In genomic region chr18:48152549-48152948, GRCh38 we compare ENCODE assay signal across 18 cellular contexts.
DNase-seq lines count a peak whose midpoint lies in the region; ATAC-seq, FAIRE-seq and TF ChIP-seq lines count a peak whose summit lies in the region.
"Had no signal": no experiment of that assay in that cellular context is flagged by ENCODE, and none has a peak within 500 bp of the region (broad histone marks: within the 10 kb centered on the region; RNA-seq: fewer than 3 reads in every experiment).

No MANE protein-coding gene starts in this region.

- DNase-seq in Right ventricle myocardium inferior (ENCODE audit: missing footprints) (no peak), right atrium auricular region (ENCODE audit: low spot score) (no peak), mammary epithelial cell (peak; percentile 81), hepatocyte (ENCODE audit: low spot score) (peak; percentile 71), testis (peak; percentile 4), cerebellum (ENCODE audit: low spot score) (no peak), kidney (no peak)
- no peak for DNase-seq in activated CD4-positive, alpha-beta T cell treated with anti-CD3 and anti-CD28 coated beads for 36 hours
- DNase-seq: ACHN; activated CD4-positive, CD25-positive, alpha-beta regulatory T cell; effector CD8-positive, alpha-beta T cell; MV-4-11; RPMI8226; substantia nigra had no signal

- POLR2A ChIA-PET in activated CD4-positive, alpha-beta T cell treated with anti-CD3 and anti-CD28 coated beads for 36 hours (lab: Charles Lee) = no interaction called here

- H3K9me3 Mint-ChIP-seq in activated CD4-positive, alpha-beta T cell treated with anti-CD3 and anti-CD28 coated beads for 36 hours (ENCODE audit: low read depth) = no peaks in the 10 kb centered on the region

- no peaks in the 10 kb centered on the region for H3K4me1 Mint-ChIP-seq in activated CD4-positive, alpha-beta T cell treated with anti-CD3 and anti-CD28 coated beads for 36 hours

- no peak overlapping the region for H3K27ac ChIP-seq in right atrium auricular region
- H3K27ac ChIP-seq in mammary epithelial cell (ENCODE audit: insufficient read depth, low read depth, low read length) = no peak overlapping the region
- peak overlapping the region; percentile 69 for H3K27ac ChIP-seq in hepatocyte
- no peak overlapping the region for H3K27ac ChIP-seq in testis
- no peak overlapping the region for H3K27ac ChIP-seq in kidney (ENCODE audit: low read depth in 2 of 2, low read length in 2 of 2)
- H3K27ac ChIP-seq: ovary had no signal

- no peaks in the 10 kb centered on the region for H3K36me3 Mint-ChIP-seq in activated CD4-positive, alpha-beta T cell treated with anti-CD3 and anti-CD28 coated beads for 36 hours (ENCODE audit: low read depth)
- H3K36me3 Mint-ChIP-seq: brain had no signal

- no peaks in the 10 kb centered on the region for H3K27me3 Mint-ChIP-seq in activated CD4-positive, alpha-beta T cell treated with anti-CD3 and anti-CD28 coated beads for 36 hours

- in situ Hi-C loops in mammary epithelial cell (cut with MboI; ENCODE audit: low sequenced_read_pairs in 2 of 2) = loop anchor here in 1 of 2 donors (10.0 kb wide), 1 partner anchor 108 kb away; no protein-coding TSS in a partner anchor

- H3K4me3 ChIP-seq in right atrium auricular region = no peak overlapping the region
- H3K4me3 ChIP-seq in mammary epithelial cell (replicated peaks in 1 of 3; ENCODE audit: insufficient read depth in 1 of 3, low read depth in 2 of 3, low read length in 3 of 3) = no peak overlapping the region
- no peak overlapping the region for H3K4me3 ChIP-seq in hepatocyte
- H3K4me3 ChIP-seq in testis = no peak overlapping the region
- H3K4me3 ChIP-seq in kidney (ENCODE audit: low read length in 2 of 2) = no peak overlapping the region
- H3K4me3 ChIP-seq: ovary had no signal

- H2AFZ ChIP-seq in mammary epithelial cell (ENCODE audit: low read depth, low read length) (no peak overlapping the region), hepatocyte (no peak overlapping the region)

- H3K9ac ChIP-seq in mammary epithelial cell (ENCODE audit: insufficient read depth, low read length) (no peak overlapping the region), kidney (ENCODE audit: low read length in 2 of 2) (no peak overlapping the region)

- H3K4me3 Mint-ChIP-seq in activated CD4-positive, alpha-beta T cell treated with anti-CD3 and anti-CD28 coated beads for 36 hours = no peak overlapping the region
- H3K4me3 Mint-ChIP-seq: brain had no signal

- H3K4me1 ChIP-seq in right atrium auricular region (no peaks in the 10 kb centered on the region), mammary epithelial cell (ENCODE audit: insufficient read depth, low read length) (peaks cover 47% of the 10 kb centered on the region), hepatocyte (ENCODE audit: insufficient read depth) (peaks cover 26% of the 10 kb centered on the region), testis (no peaks in the 10 kb centered on the region), kidney (ENCODE audit: control insufficient read depth in 1 of 2, insufficient read depth in 1 of 2, low read depth in 1 of 2, low read length in 2 of 2) (no peaks in the 10 kb centered on the region)

- H4K20me1 ChIP-seq in mammary epithelial cell (ENCODE audit: insufficient read depth, low read length) (no peaks in the 10 kb centered on the region), hepatocyte (ENCODE audit: insufficient read depth, poor library complexity, severe bottlenecking) (no peaks in the 10 kb centered on the region)

- CTCF ChIA-PET in mammary epithelial cell (lab: Charles Lee; ENCODE audit: low non-redundant PET) = no interaction called here
- CTCF ChIA-PET in activated CD4-positive, alpha-beta T cell treated with anti-CD3 and anti-CD28 coated beads for 36 hours (lab: Charles Lee) = no interaction called here

- ATAC-seq in Right ventricle myocardium inferior = peak; percentile 40
- ATAC-seq in activated CD4-positive, alpha-beta T cell treated with anti-CD3 and anti-CD28 coated beads for 36 hours = no peak

- no peak overlapping the region for H3K27ac Mint-ChIP-seq in activated CD4-positive, alpha-beta T cell treated with anti-CD3 and anti-CD28 coated beads for 36 hours

- H3K9me3 ChIP-seq in right atrium auricular region = no peaks in the 10 kb centered on the region
- no peaks in the 10 kb centered on the region for H3K9me3 ChIP-seq in mammary epithelial cell (replicated peaks; ENCODE audit: insufficient read depth, low read length)
- no peaks in the 10 kb centered on the region for H3K9me3 ChIP-seq in hepatocyte (ENCODE audit: low read depth)
- no peaks in the 10 kb centered on the region for H3K9me3 ChIP-seq in testis
- H3K9me3 ChIP-seq in kidney (ENCODE audit: control insufficient read depth in 1 of 2, low read length in 2 of 2) = no peaks in the 10 kb centered on the region
- H3K9me3 ChIP-seq: ovary had no signal

- no peak for FAIRE-seq in kidney (lab: Jason Lieb, UNC)
- FAIRE-seq: GM19239, islet of Langerhans had no signal

- no TSS peak for BruUV-seq in mammary epithelial cell (replicated peaks; lab: Mats Ljungman, UMichigan)

- H3K9me2 ChIP-seq in hepatocyte (replicated peaks; ENCODE audit: insufficient read depth) = no peaks in the 10 kb centered on the region

- H3K27me3 ChIP-seq in right atrium auricular region (no peaks in the 10 kb centered on the region), mammary epithelial cell (ENCODE audit: insufficient read depth, low read length) (no peaks in the 10 kb centered on the region), hepatocyte (no peaks in the 10 kb centered on the region), testis (no peaks in the 10 kb centered on the region)
- H3K27me3 ChIP-seq: ovary had no signal

- H3K36me3 ChIP-seq in right atrium auricular region = no peaks in the 10 kb centered on the region
- H3K36me3 ChIP-seq in mammary epithelial cell (ENCODE audit: insufficient read depth, low read length) = no peaks in the 10 kb centered on the region
- H3K36me3 ChIP-seq in hepatocyte (replicated peaks; ENCODE audit: insufficient read depth, low read depth) = no peaks in the 10 kb centered on the region
- no peaks in the 10 kb centered on the region for H3K36me3 ChIP-seq in testis (ENCODE audit: low read depth, missing control alignments)
- H3K36me3 ChIP-seq in kidney (ENCODE audit: control insufficient read depth in 1 of 2, insufficient read depth in 2 of 2, low read length in 2 of 2) = no peaks in the 10 kb centered on the region
- H3K36me3 ChIP-seq: ovary had no signal

- TF ChIP-seq CTCF in right atrium auricular region (IDR thresholded peaks at IDR 0.05) (no peak), mammary epithelial cell (conservative IDR thresholded peaks at IDR 0.05 in 1 of 2, IDR thresholded peaks at IDR 0.05 in 1 of 2; ENCODE audit: extremely low read depth in 1 of 2, insufficient read depth in 1 of 2, low read depth in 1 of 2, low read length in 2 of 2) (no peak), hepatocyte (IDR thresholded peaks at IDR 0.05; ENCODE audit: poor library complexity) (no peak), testis (IDR thresholded peaks at IDR 0.05) (no peak), kidney (IDR thresholded peaks at IDR 0.05; ENCODE audit: borderline replicate concordance, extremely low read depth, insufficient read depth) (no peak)

- H3K79me2 ChIP-seq in mammary epithelial cell (ENCODE audit: insufficient read depth, low read length) (no peaks in the 10 kb centered on the region), hepatocyte (no peaks in the 10 kb centered on the region)

- WGBS in mammary epithelial cell (ENCODE audit: low coverage, missing lambda C conversion rate) = 7% methylated on average over 4 of the region's 4 CpGs
- 55% methylated on average over 4 of the region's 4 CpGs for WGBS in hepatocyte (ENCODE audit: low lambda C conversion rate, missing lambda C conversion rate)
- 87 to 88% methylated on average over 4 of the region's 4 CpGs for WGBS in testis, 2 donors

- dilution Hi-C loops in mammary epithelial cell (cut with HindIII; ENCODE audit: low sequenced_read_pairs) = loop anchor here (5.0 kb wide), 2 partner anchors 35 to 50 kb away; no protein-coding TSS in a partner anchor

- TF ChIP-seq POLR2A in testis (IDR thresholded peaks at IDR 0.05) = no peak

- H3K4me2 ChIP-seq in mammary epithelial cell (ENCODE audit: insufficient read depth, low read depth, low read length) (no peak overlapping the region), hepatocyte (no peak overlapping the region)

- intact Hi-C loops in Right ventricle myocardium inferior (cut with DNase I) = no loop called here
- intact Hi-C loops in mammary epithelial cell (cut with micrococcal nuclease) = no loop called here
- intact Hi-C loops in testis (cut with DNase I; ENCODE audit: low total_unique reads) = no loop called here
- intact Hi-C loops in kidney (cut with DNase I) = no loop called here
- intact Hi-C loops in activated CD4-positive, alpha-beta T cell treated with anti-CD3 and anti-CD28 coated beads for 36 hours (cut with DNase I, micrococcal nuclease) = no loop called here

Comparison
In these comparisons a context has a peak if more than half of its experiments do, and no peak if none do; other contexts are left out.
1. DNase-seq: peak in mammary epithelial cell (single experiment), hepatocyte (single experiment) and testis (single experiment); none in Right ventricle myocardium inferior (single experiment), right atrium auricular region (single experiment), cerebellum (single experiment), kidney (single experiment) and activated CD4-positive, alpha-beta T cell treated with anti-CD3 and anti-CD28 coated beads for 36 hours (single experiment).